8 cellular contexts compared by ENCODE assay signal in genomic region chr17:2929881-2930533, GRCh38.
DNase-seq lines count a peak whose midpoint lies in the region; ATAC-seq and TF ChIP-seq lines count a peak whose summit lies in the region.

No MANE protein-coding gene starts in this region.

- peaks cover 24% of the 10 kb centered on the region for H3K4me1 Mint-ChIP-seq in memory B cell

- peak overlapping the region; percentile 51 for H3K4me3 Mint-ChIP-seq in memory B cell

- TF ChIP-seq CTCF in 22Rv1 (IDR thresholded peaks at IDR 0.05) (peak; percentile 85), GM12873 (IDR thresholded peaks at IDR 0.05; ENCODE audit: insufficient read depth, low read depth, low read length, missing control alignments) (peak; percentile 75), RWPE1 (conservative IDR thresholded peaks at IDR 0.05; ENCODE audit: low read depth) (peak; percentile 71)

- CTCF ChIA-PET in RWPE1 (lab: Yijun Ruan, JAX) = interaction anchor here (0.5 to 2.7 kb wide), 12 partner anchors 15 to 105 kb away, joined by 3 to 26 read pairs (median 4); no protein-coding TSS in a partner anchor

- H3K27me3 Mint-ChIP-seq in memory B cell = peaks cover 3% of the 10 kb centered on the region

- H3K27ac ChIP-seq in 22Rv1 (no peak overlapping the region), RWPE1 (peak overlapping the region; percentile 98)

- H3K9me3 Mint-ChIP-seq in memory B cell = no peaks in the 10 kb centered on the region

- peak; percentile 53 for DNase-seq in RWPE1 (ENCODE audit: low spot score)
- DNase-seq in T47D (ENCODE audit: low read depth in 1 of 2, low spot score in 1 of 2) = peak; percentile 54 to 56
- peak; percentile 11 to 32 for DNase-seq in memory B cell (ENCODE audit: low spot score in 2 of 2)
- no peak for DNase-seq in NCI-H1436 (lab: John Stamatoyannopoulos, UW)
- no peak for DNase-seq in midbrain (lab: John Stamatoyannopoulos, UW)
- DNase-seq in GF-D8 (lab: John Stamatoyannopoulos, UW) = no peak

- POLR2A ChIA-PET in RWPE1 (lab: Yijun Ruan, JAX; ENCODE audit: low non-redundant PET) = no interaction called here

- ATAC-seq in memory B cell (ENCODE audit: low read depth) = no peak

- in situ Hi-C loops in T47D (cut with HindIII; ENCODE audit: low pct_unique_long_range_greater_than_20kb, low sequenced_read_pairs) = no loop called here

- peaks cover 16% of the 10 kb centered on the region for H3K36me3 Mint-ChIP-seq in memory B cell

- H3K27ac Mint-ChIP-seq in memory B cell = no peak overlapping the region

Comparison
In these comparisons a context has a peak if more than half of its experiments do, and no peak if none do; other contexts are left out.
1. DNase-seq: peak in RWPE1 (single experiment), T47D (2 of 2) and memory B cell (2 of 2); none in NCI-H1436 (single experiment), midbrain (single experiment) and GF-D8 (single experiment).
2. Peak in every context shown above with its lines, with median percentiles within 50 percentile points of each other: CTCF ChIP-seq.